In genomic region chr6:163356743-163357142, GRCh38 we compare ENCODE assay signal across 16 cellular contexts.
"Had no signal": no experiment of that assay in that cellular context is flagged by ENCODE, and none has a peak within 500 bp of the region (broad histone marks: within the 10 kb centered on the region; RNA-seq: fewer than 3 reads in every experiment).

No MANE protein-coding gene starts in this region.

- H3K4me1 ChIP-seq: colonic mucosa had no signal

- H3K9me3 ChIP-seq: colonic mucosa, gastroesophageal sphincter, heart left ventricle, lower lobe of right lung, sigmoid colon, vagina had no signal

- DNase-seq: activated CD4-positive, alpha-beta T cell treated with anti-CD3 and anti-CD28 coated beads, Interleukin-2, amount 10 ng/mL, durations not matched to agents 24 days and 14 days; activated naive CD4-positive, alpha-beta T cell treated with Interleukin-2 at 50 U/mL for 16 hours; activated naive CD8-positive, alpha-beta T cell treated with anti-CD3 and anti-CD28 coated beads, Interleukin-2, amount 10 ng/mL, durations not matched to agents 7 days and 5 days; activated T-cell treated with anti-CD3 and anti-CD28 coated beads, Interleukin-2, amount 50 U/mL, for 1 hour; central memory CD4-positive, alpha-beta T cell; immature natural killer cell; kidney glomerular epithelial cell; stimulated activated CD4-positive, alpha-beta T cell treated with anti-CD3 and anti-CD28 coated beads, Interleukin-4, amount 100 ng/mL, for 24 hours; T-helper 9 cell had no signal

- H3K9ac ChIP-seq: parathyroid adenoma had no signal

- H3K4me3 ChIP-seq: colonic mucosa, gastroesophageal sphincter, lower lobe of right lung, sigmoid colon, vagina had no signal

- H3K36me3 ChIP-seq: colonic mucosa, gastroesophageal sphincter, heart left ventricle, lower lobe of right lung, sigmoid colon, vagina had no signal

- H3K27me3 ChIP-seq: colonic mucosa, gastroesophageal sphincter, heart left ventricle, sigmoid colon, vagina had no signal

- H3K27ac ChIP-seq: parathyroid adenoma, vagina had no signal
